Comparison of ENCODE assay signal across 14 cellular contexts in the genomic region with DNA sequence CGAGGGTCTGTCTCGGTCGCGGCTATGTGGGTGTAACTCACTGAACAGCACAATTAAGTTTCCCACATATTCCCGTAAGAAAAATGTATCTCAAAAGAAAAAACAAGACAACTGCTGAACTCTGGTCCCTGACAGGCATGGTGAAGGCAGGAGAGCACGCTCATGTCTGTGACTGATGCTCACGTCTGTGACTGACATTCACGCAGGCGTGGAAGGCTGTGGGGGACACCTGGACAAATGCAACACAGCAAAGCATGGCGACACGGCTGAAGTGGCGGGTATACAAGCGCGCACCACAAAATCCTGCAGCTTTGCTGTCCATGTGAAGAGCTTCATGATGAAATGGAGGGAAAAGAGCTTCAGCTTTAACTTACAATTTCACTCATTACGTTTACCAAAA. TPM values are rescaled to one million over a fixed set of nuclear protein-coding genes. Genes with fewer than 3 reads are reported as not detected.
DNase-seq lines count a peak whose midpoint lies in the region; ATAC-seq lines count a peak whose summit lies in the region.
"Had no signal": no experiment of that assay in that cellular context is flagged by ENCODE, and none has a peak within 500 bp of the region (broad histone marks: within the 10 kb centered on the region; RNA-seq: fewer than 3 reads in every experiment).

No MANE protein-coding gene starts in this region.

- intact Hi-C loops in cardiac septum (cut with DNase I): no loop called here
- intact Hi-C loops in left ventricle myocardium superior (cut with micrococcal nuclease): no loop called here
- intact Hi-C loops in aorta (cut with DNase I): loop anchor here in 1 of 2 donors (5.0 kb wide), 1 partner anchor 65 kb away; a partner anchor contains a TSS

- no peak overlapping the region for H3K4me3 Mint-ChIP-seq in activated naive CD8-positive, alpha-beta T cell treated with anti-CD3 and anti-CD28 coated beads for 36 hours
- H3K4me3 Mint-ChIP-seq: activated B cell treated with CpG ODN at 0.5 μM for 24 hours had no signal

- H3K9me3 ChIP-seq in mesodermal cell (ENCODE audit: control insufficient read depth, low read length) (no peaks in the 10 kb centered on the region), aorta (ENCODE audit: control insufficient read depth, low read length) (no peaks in the 10 kb centered on the region)
- H3K9me3 ChIP-seq: adrenal gland, BE2C had no signal

- H3K27me3 ChIP-seq in aorta (ENCODE audit: control insufficient read depth in 1 of 2, insufficient read depth in 2 of 2, low read length in 1 of 2): no peaks in the 10 kb centered on the region
- H3K27me3 ChIP-seq: adrenal gland, BE2C had no signal

- H3K4me3 ChIP-seq in mesodermal cell (ENCODE audit: extremely low read depth, insufficient read depth, low read length, poor library complexity, severe bottlenecking) (no peak overlapping the region), aorta (ENCODE audit: low read length in 2 of 2) (no peak overlapping the region)
- H3K4me3 ChIP-seq: adrenal gland had no signal

- H3K27ac ChIP-seq in mesodermal cell (ENCODE audit: low read depth, low read length, severe bottlenecking) (peak overlapping the region; percentile 81), aorta (ENCODE audit: low read depth in 1 of 2, low read length in 2 of 2) (no peak overlapping the region)

- H3K27ac Mint-ChIP-seq in activated naive CD8-positive, alpha-beta T cell treated with anti-CD3 and anti-CD28 coated beads for 36 hours: peak overlapping the region; percentile 52
- H3K27ac Mint-ChIP-seq: activated B cell treated with CpG ODN at 0.5 μM for 24 hours had no signal

- no peaks in the 10 kb centered on the region for H3K9me3 Mint-ChIP-seq in activated naive CD8-positive, alpha-beta T cell treated with anti-CD3 and anti-CD28 coated beads for 36 hours
- H3K9me3 Mint-ChIP-seq: activated B cell treated with CpG ODN at 0.5 μM for 24 hours had no signal

- H3K4me1 ChIP-seq in mesodermal cell (ENCODE audit: control insufficient read depth, insufficient read depth, low read length, poor library complexity, severe bottlenecking): peaks cover 60% of the 10 kb centered on the region
- H3K4me1 ChIP-seq in aorta (ENCODE audit: control insufficient read depth in 1 of 2, insufficient read depth in 2 of 2, low read length in 2 of 2): peaks cover 0 to 4% of the 10 kb centered on the region in 2 donors

- WGBS in mesodermal cell (ENCODE audit: insufficient coverage in 2 of 2), 2 experiments: 93 to 96% methylated on average over 9 to 12 of the region's 15 CpGs
- WGBS in aorta, 2 donors: 84 to 87% methylated on average over 15 of the region's 15 CpGs

- DNase-seq in cardiac septum (ENCODE audit: low spot score) (peak; percentile 10), left ventricle myocardium superior (no peak), aorta (peak; percentile 21 to 74), NCI-H446 (lab: John Stamatoyannopoulos, UW) (no peak), NCI-H524 (lab: John Stamatoyannopoulos, UW) (no peak), NCI-H1436 treated with DMSO at 0.1 percent for 48 hours (lab: John Stamatoyannopoulos, UW) (no peak)
- no peak for DNase-seq in activated naive CD8-positive, alpha-beta T cell treated with anti-CD3 and anti-CD28 coated beads for 36 hours
- DNase-seq: activated B cell treated with CpG ODN at 0.5 μM for 24 hours; adrenal gland; BE2C; effector CD8-positive, alpha-beta T cell; Karpas-422; stimulated activated CD4-positive, alpha-beta T cell treated with anti-CD3 and anti-CD28 coated beads, Interleukin-15, amount 100 ng/mL, for 24 hours had no signal

- H3K27me3 Mint-ChIP-seq in activated naive CD8-positive, alpha-beta T cell treated with anti-CD3 and anti-CD28 coated beads for 36 hours: no peaks in the 10 kb centered on the region
- H3K27me3 Mint-ChIP-seq: activated B cell treated with CpG ODN at 0.5 μM for 24 hours had no signal

- peaks cover 81% of the 10 kb centered on the region for H3K4me1 Mint-ChIP-seq in activated naive CD8-positive, alpha-beta T cell treated with anti-CD3 and anti-CD28 coated beads for 36 hours

- H3K36me3 ChIP-seq in mesodermal cell (ENCODE audit: control insufficient read depth, insufficient read depth, low read length): peaks cover 54% of the 10 kb centered on the region
- no peaks in the 10 kb centered on the region for H3K36me3 ChIP-seq in aorta (ENCODE audit: control insufficient read depth in 1 of 2, insufficient read depth in 2 of 2, low read length in 1 of 2)

- ATAC-seq in left ventricle myocardium superior: no peak
- ATAC-seq in aorta (ENCODE audit: low FRiP score): no peak

- H3K36me3 Mint-ChIP-seq in activated naive CD8-positive, alpha-beta T cell treated with anti-CD3 and anti-CD28 coated beads for 36 hours: peaks cover 26% of the 10 kb centered on the region

RNA-seq across cellular contexts. Expression of a gene that starts 6.0 kb away (rescaled TPM):
- total RNA-seq in cardiac septum (194 TPM), left ventricle myocardium superior (143 TPM), aorta (100 to 1,000 TPM; 268 to 271 TPM)
- 10 to 100 TPM; 40.3 to 44.7 TPM for total RNA-seq in activated naive CD8-positive, alpha-beta T cell treated with anti-CD3 and anti-CD28 coated beads for 36 hours
- polyA plus RNA-seq in mesodermal cell (2013, experiment 1 of 2): 463 TPM
- 473 TPM for polyA plus RNA-seq in mesodermal cell (2013, experiment 2 of 2)
- 100 to 1,000 TPM; 103 to 191 TPM for polyA plus RNA-seq in aorta

RNA-seq across cellular contexts. Expression of a gene that starts 49.6 kb away (rescaled TPM):
- total RNA-seq in cardiac septum (66.0 TPM), left ventricle myocardium superior (72.2 TPM), aorta (10 to 100 TPM; 63.2 to 68.9 TPM)
- total RNA-seq in activated naive CD8-positive, alpha-beta T cell treated with anti-CD3 and anti-CD28 coated beads for 36 hours: 10 to 100 TPM; 90.5 to 92.5 TPM
- polyA plus RNA-seq in mesodermal cell (2013, experiment 1 of 2): 108 TPM
- 108 TPM for polyA plus RNA-seq in mesodermal cell (2013, experiment 2 of 2)
- 10 to 100 TPM; 35.7 to 88.0 TPM for polyA plus RNA-seq in aorta

RNA-seq across cellular contexts. Expression of a gene that starts 53.2 kb away (rescaled TPM):
- total RNA-seq in cardiac septum (11.5 TPM), left ventricle myocardium superior (26.5 TPM), aorta (100 to 1,000 TPM in 1 of 2 donors, 10 to 100 TPM in 1; 65.5 to 110 TPM)
- total RNA-seq in activated naive CD8-positive, alpha-beta T cell treated with anti-CD3 and anti-CD28 coated beads for 36 hours: 100 to 1,000 TPM; 223 to 234 TPM
- 2.4 TPM for polyA plus RNA-seq in mesodermal cell (2013, experiment 1 of 2)
- polyA plus RNA-seq in mesodermal cell (2013, experiment 2 of 2): 1.5 TPM
- polyA plus RNA-seq in aorta: 10 to 100 TPM in 1 of 2 donors, 1 to 10 TPM in 1; 6.7 to 48.5 TPM

Comparison
In these comparisons a context has a peak if more than half of its experiments do, and no peak if none do; other contexts are left out.
1. DNase-seq: peak in cardiac septum (single experiment) and aorta (2 of 2); none in left ventricle myocardium superior (single experiment), activated naive CD8-positive, alpha-beta T cell treated with anti-CD3 and anti-CD28 coated beads for 36 hours (single experiment), NCI-H446 (0 of 2), NCI-H524 (0 of 2) and NCI-H1436 treated with DMSO at 0.1 percent for 48 hours (single experiment).